In the genomic region with DNA sequence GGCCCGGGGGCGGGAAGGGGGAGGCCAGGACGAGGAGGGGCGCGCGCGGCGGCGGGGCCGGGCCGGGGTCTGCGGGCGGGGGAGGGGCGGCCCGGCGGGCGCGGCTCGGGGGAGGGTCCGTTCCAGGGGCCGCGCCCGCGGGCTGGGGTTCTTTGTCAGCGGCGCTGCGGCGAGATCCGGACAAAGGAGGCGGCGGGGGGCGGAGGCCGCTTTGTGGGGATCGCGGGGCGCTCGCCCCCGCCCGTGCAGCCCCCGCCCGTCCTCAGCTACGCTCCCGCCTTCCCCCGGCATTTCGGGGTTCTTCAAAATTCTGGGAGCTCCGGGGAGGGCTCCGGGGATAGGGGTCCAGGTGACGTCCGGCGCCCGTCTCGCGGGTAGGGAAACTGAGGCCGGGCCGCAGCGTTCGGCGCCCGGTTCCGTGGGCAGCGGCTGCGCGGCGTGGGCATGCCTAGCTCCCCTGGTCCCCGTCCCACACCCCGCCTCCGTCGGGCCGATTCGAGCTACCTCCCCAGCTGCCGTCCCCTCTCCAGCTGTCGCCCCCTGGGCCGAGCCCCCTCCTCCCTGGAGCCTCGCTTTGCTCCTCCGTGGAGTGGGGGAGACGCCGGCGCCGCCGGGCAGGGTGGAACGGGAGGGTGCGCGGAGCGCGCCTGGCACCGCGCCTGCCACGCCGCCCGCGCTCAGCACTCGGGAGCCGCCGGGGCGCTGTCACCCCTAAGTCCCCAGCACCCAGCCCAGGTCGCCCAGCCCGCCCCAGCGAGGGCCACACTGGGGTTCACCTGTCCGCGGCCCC, we compare ENCODE assay signal across 8 cellular contexts. TPM values are rescaled to one million over a fixed set of nuclear protein-coding genes. Genes with fewer than 3 reads are reported as not detected.
DNase-seq lines count a peak whose midpoint lies in the region; ATAC-seq lines count a peak whose summit lies in the region.

No MANE protein-coding gene starts in this region.

- H3K27me3 ChIP-seq in iPS-18a (ENCODE audit: control insufficient read depth, insufficient read depth, low read length) = no peaks in the 10 kb centered on the region

- H3K36me3 ChIP-seq in iPS-18a (ENCODE audit: control insufficient read depth, low read depth, low read length) = no peaks in the 10 kb centered on the region

- peak overlapping the region; percentile 88 for H3K4me3 Mint-ChIP-seq in activated naive CD8-positive, alpha-beta T cell treated with anti-CD3 and anti-CD28 coated beads, Interleukin-2, amount 10 ng/mL, durations not matched to agents 7 days and 5 days
- H3K4me3 Mint-ChIP-seq in stimulated activated memory B cell treated with anti-CD40 and anti-IgM and Interleukin-4, amounts not matched to agents 10 μg/mL and 1 μg/mL and 100 μg/mL, for 72 hours = peak overlapping the region; percentile 89

- peaks cover 58% of the 10 kb centered on the region for H3K4me1 Mint-ChIP-seq in activated naive CD8-positive, alpha-beta T cell treated with anti-CD3 and anti-CD28 coated beads, Interleukin-2, amount 10 ng/mL, durations not matched to agents 7 days and 5 days
- H3K4me1 Mint-ChIP-seq in stimulated activated memory B cell treated with anti-CD40 and anti-IgM and Interleukin-4, amounts not matched to agents 10 μg/mL and 1 μg/mL and 100 μg/mL, for 72 hours = peaks cover 72% of the 10 kb centered on the region

- no peaks in the 10 kb centered on the region for H3K27me3 Mint-ChIP-seq in activated naive CD8-positive, alpha-beta T cell treated with anti-CD3 and anti-CD28 coated beads, Interleukin-2, amount 10 ng/mL, durations not matched to agents 7 days and 5 days
- H3K27me3 Mint-ChIP-seq in stimulated activated memory B cell treated with anti-CD40 and anti-IgM and Interleukin-4, amounts not matched to agents 10 μg/mL and 1 μg/mL and 100 μg/mL, for 72 hours = no peaks in the 10 kb centered on the region

- H3K9ac ChIP-seq in iPS-18a (ENCODE audit: low read length) = peak overlapping the region; percentile 87

- peaks cover 13% of the 10 kb centered on the region for H3K4me1 ChIP-seq in iPS-18a (ENCODE audit: control insufficient read depth, low read depth, low read length)

- peaks cover 1% of the 10 kb centered on the region for H3K36me3 Mint-ChIP-seq in activated naive CD8-positive, alpha-beta T cell treated with anti-CD3 and anti-CD28 coated beads, Interleukin-2, amount 10 ng/mL, durations not matched to agents 7 days and 5 days
- H3K36me3 Mint-ChIP-seq in stimulated activated memory B cell treated with anti-CD40 and anti-IgM and Interleukin-4, amounts not matched to agents 10 μg/mL and 1 μg/mL and 100 μg/mL, for 72 hours = no peaks in the 10 kb centered on the region

- no peaks in the 10 kb centered on the region for H3K9me3 ChIP-seq in iPS-18a (ENCODE audit: control insufficient read depth, low read depth, low read length)

- no peaks in the 10 kb centered on the region for H3K9me3 Mint-ChIP-seq in activated naive CD8-positive, alpha-beta T cell treated with anti-CD3 and anti-CD28 coated beads, Interleukin-2, amount 10 ng/mL, durations not matched to agents 7 days and 5 days
- no peaks in the 10 kb centered on the region for H3K9me3 Mint-ChIP-seq in stimulated activated memory B cell treated with anti-CD40 and anti-IgM and Interleukin-4, amounts not matched to agents 10 μg/mL and 1 μg/mL and 100 μg/mL, for 72 hours

- ATAC-seq in activated naive CD8-positive, alpha-beta T cell treated with anti-CD3 and anti-CD28 coated beads, Interleukin-2, amount 10 ng/mL, durations not matched to agents 7 days and 5 days (ENCODE audit: low read depth) = no peak
- ATAC-seq in stimulated activated memory B cell treated with anti-CD40 and anti-IgM and Interleukin-4, amounts not matched to agents 10 μg/mL and 1 μg/mL and 100 μg/mL, for 72 hours = peak; percentile 1
- no peak for ATAC-seq in GM18870 (IDR thresholded peaks at IDR 0.05; ENCODE audit: unreplicated experiment)

- peak; percentile 29 for DNase-seq in stimulated activated CD4-positive, alpha-beta T cell treated with anti-CD3 and anti-CD28 coated beads, Interleukin-4, amount 100 ng/mL, for 1 hour
- DNase-seq in stimulated activated CD4-positive, alpha-beta T cell treated with anti-CD3 and anti-CD28 coated beads, Interleukin-1b, Interleukin-23, amount 100 ng/mL, for 48 hours = no peak
- peak; percentile 54 for DNase-seq in activated naive CD8-positive, alpha-beta T cell treated with anti-CD3 and anti-CD28 coated beads, Interleukin-2, amount 10 ng/mL, durations not matched to agents 7 days and 5 days
- no peak for DNase-seq in NCI-H345 (lab: John Stamatoyannopoulos, UW)
- DNase-seq in NCI-H524 treated with DMSO at 0.1 percent for 48 hours (lab: John Stamatoyannopoulos, UW) = no peak

- no peak overlapping the region for H3K27ac ChIP-seq in iPS-18a (ENCODE audit: low read length)

- peak overlapping the region; percentile 96 for H3K27ac Mint-ChIP-seq in activated naive CD8-positive, alpha-beta T cell treated with anti-CD3 and anti-CD28 coated beads, Interleukin-2, amount 10 ng/mL, durations not matched to agents 7 days and 5 days
- H3K27ac Mint-ChIP-seq in stimulated activated memory B cell treated with anti-CD40 and anti-IgM and Interleukin-4, amounts not matched to agents 10 μg/mL and 1 μg/mL and 100 μg/mL, for 72 hours = peak overlapping the region; percentile 94

- POLR2A ChIA-PET in activated naive CD8-positive, alpha-beta T cell treated with anti-CD3 and anti-CD28 coated beads, Interleukin-2, amount 10 ng/mL, durations not matched to agents 7 days and 5 days (lab: Charles Lee) = interaction anchor here (0.6 to 1.9 kb wide), 7 partner anchors 10 to 86 kb away, joined by 3 to 8 read pairs (median 4); a partner anchor contains a TSS

- H3K4me3 ChIP-seq in iPS-18a (ENCODE audit: low read length) = peak overlapping the region; percentile 70

RNA-seq across cellular contexts. Expression of a gene that starts 0.5 kb away (rescaled TPM):
- total RNA-seq in activated naive CD8-positive, alpha-beta T cell treated with anti-CD3 and anti-CD28 coated beads, Interleukin-2, amount 10 ng/mL, durations not matched to agents 7 days and 5 days = 10 to 100 TPM; 30.1 to 31.8 TPM

Comparison
In these comparisons a context has a peak if more than half of its experiments do, and no peak if none do; other contexts are left out.
1. DNase-seq: peak in stimulated activated CD4-positive, alpha-beta T cell treated with anti-CD3 and anti-CD28 coated beads, Interleukin-4, amount 100 ng/mL, for 1 hour (single experiment) and activated naive CD8-positive, alpha-beta T cell treated with anti-CD3 and anti-CD28 coated beads, Interleukin-2, amount 10 ng/mL, durations not matched to agents 7 days and 5 days (single experiment); none in stimulated activated CD4-positive, alpha-beta T cell treated with anti-CD3 and anti-CD28 coated beads, Interleukin-1b, Interleukin-23, amount 100 ng/mL, for 48 hours (single experiment), NCI-H345 (single experiment) and NCI-H524 treated with DMSO at 0.1 percent for 48 hours (single experiment).